Comparison of ENCODE assay signal across 10 cellular contexts in the genomic region with DNA sequence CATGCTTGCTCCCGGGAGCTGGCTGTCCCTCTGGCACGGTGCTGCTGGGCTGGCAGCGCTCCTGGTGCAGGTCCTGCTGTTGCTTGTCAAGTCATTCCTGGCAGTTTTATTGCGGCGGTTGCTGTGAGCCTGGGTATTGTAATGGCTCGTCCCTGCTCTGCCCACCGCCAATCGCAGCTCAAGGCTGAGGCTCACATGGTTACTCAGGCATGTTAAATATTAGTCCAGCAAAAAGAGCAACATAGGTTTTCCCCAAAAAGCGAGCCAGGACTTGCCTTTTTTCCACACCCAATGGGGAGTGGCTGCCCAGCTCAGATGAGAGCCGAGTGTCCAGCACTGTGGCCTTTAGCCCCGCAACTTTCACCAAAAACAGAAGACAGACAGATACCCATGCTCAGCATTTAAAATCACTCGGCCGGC.
A peak's percentile ranks its signal among the peaks of the same experiment; 100 is the strongest.
DNase-seq lines count a peak whose midpoint lies in the region; ATAC-seq and TF ChIP-seq lines count a peak whose summit lies in the region.
"Had no signal": no experiment of that assay in that cellular context is flagged by ENCODE, and none has a peak within 500 bp of the region (broad histone marks: within the 10 kb centered on the region; RNA-seq: fewer than 3 reads in every experiment).

No MANE protein-coding gene starts in this region.

- DNase-seq in DMS 273 treated with DMSO at 0.1 percent for 48 hours (lab: John Stamatoyannopoulos, UW) (peak; percentile 74), SW480 (ENCODE audit: low spot score) (peak; percentile 54), Right ventricle myocardium inferior (ENCODE audit: missing footprints) (peak; percentile 87), pons (ENCODE audit: low spot score) (peak; percentile 45), DMS114 treated with DMSO at 0.1 percent for 48 hours (lab: John Stamatoyannopoulos, UW; ENCODE audit: unreplicated experiment) (no peak)
- no peak for DNase-seq in activated CD8-positive, alpha-beta memory T cell treated with anti-CD3 and anti-CD28 coated beads, Interleukin-2, amount 10 ng/mL, durations not matched to agents 7 days and 5 days
- no peak for DNase-seq in CD8-positive, alpha-beta T cell
- DNase-seq: activated CD4-positive, alpha-beta T cell treated with anti-CD3 and anti-CD28 coated beads, Interleukin-2, amount 10 ng/mL, durations not matched to agents 7 days and 5 days had no signal

- no peak overlapping the region for H3K27ac Mint-ChIP-seq in activated CD8-positive, alpha-beta memory T cell treated with anti-CD3 and anti-CD28 coated beads, Interleukin-2, amount 10 ng/mL, durations not matched to agents 7 days and 5 days
- H3K27ac Mint-ChIP-seq in CD8-positive, alpha-beta T cell: no peak overlapping the region
- H3K27ac Mint-ChIP-seq: activated CD4-positive, alpha-beta T cell treated with anti-CD3 and anti-CD28 coated beads, Interleukin-2, amount 10 ng/mL, durations not matched to agents 7 days and 5 days had no signal

- no peaks in the 10 kb centered on the region for H3K27me3 Mint-ChIP-seq in activated CD8-positive, alpha-beta memory T cell treated with anti-CD3 and anti-CD28 coated beads, Interleukin-2, amount 10 ng/mL, durations not matched to agents 7 days and 5 days
- H3K27me3 Mint-ChIP-seq in CD8-positive, alpha-beta T cell (ENCODE audit: low read depth): no peaks in the 10 kb centered on the region
- H3K27me3 Mint-ChIP-seq: activated CD4-positive, alpha-beta T cell treated with anti-CD3 and anti-CD28 coated beads, Interleukin-2, amount 10 ng/mL, durations not matched to agents 7 days and 5 days had no signal

- intact Hi-C loops in Right ventricle myocardium inferior (cut with DNase I): no loop called here
- intact Hi-C loops in CD8-positive, alpha-beta T cell (cut with DNase I, micrococcal nuclease): no loop called here

- H3K4me1 ChIP-seq in CD8-positive, alpha-beta T cell (ENCODE audit: insufficient read depth, low read length): no peaks in the 10 kb centered on the region

- H3K36me3 Mint-ChIP-seq in activated CD8-positive, alpha-beta memory T cell treated with anti-CD3 and anti-CD28 coated beads, Interleukin-2, amount 10 ng/mL, durations not matched to agents 7 days and 5 days: no peaks in the 10 kb centered on the region
- H3K36me3 Mint-ChIP-seq in CD8-positive, alpha-beta T cell: no peaks in the 10 kb centered on the region

- POLR2A ChIA-PET in CD8-positive, alpha-beta T cell (lab: Charles Lee): no interaction called here

- H3K4me3 Mint-ChIP-seq in activated CD8-positive, alpha-beta memory T cell treated with anti-CD3 and anti-CD28 coated beads, Interleukin-2, amount 10 ng/mL, durations not matched to agents 7 days and 5 days: no peak overlapping the region
- H3K4me3 Mint-ChIP-seq in CD8-positive, alpha-beta T cell: no peak overlapping the region
- H3K4me3 Mint-ChIP-seq: activated CD4-positive, alpha-beta T cell treated with anti-CD3 and anti-CD28 coated beads, Interleukin-2, amount 10 ng/mL, durations not matched to agents 7 days and 5 days had no signal

- H3K4me1 Mint-ChIP-seq in activated CD8-positive, alpha-beta memory T cell treated with anti-CD3 and anti-CD28 coated beads, Interleukin-2, amount 10 ng/mL, durations not matched to agents 7 days and 5 days: no peaks in the 10 kb centered on the region
- H3K4me1 Mint-ChIP-seq in CD8-positive, alpha-beta T cell (ENCODE audit: low read depth): peaks cover 2% of the 10 kb centered on the region

- H3K9me3 Mint-ChIP-seq in activated CD8-positive, alpha-beta memory T cell treated with anti-CD3 and anti-CD28 coated beads, Interleukin-2, amount 10 ng/mL, durations not matched to agents 7 days and 5 days (ENCODE audit: low read depth): no peaks in the 10 kb centered on the region
- H3K9me3 Mint-ChIP-seq in CD8-positive, alpha-beta T cell: no peaks in the 10 kb centered on the region
- H3K9me3 Mint-ChIP-seq: activated CD4-positive, alpha-beta T cell treated with anti-CD3 and anti-CD28 coated beads, Interleukin-2, amount 10 ng/mL, durations not matched to agents 7 days and 5 days had no signal

- CTCF ChIA-PET in activated CD8-positive, alpha-beta memory T cell treated with anti-CD3 and anti-CD28 coated beads, Interleukin-2, amount 10 ng/mL, durations not matched to agents 7 days and 5 days (lab: Charles Lee): no interaction called here
- CTCF ChIA-PET in CD8-positive, alpha-beta T cell (lab: Charles Lee): interaction anchor here (0.7 kb wide), 1 partner anchor 11 kb away, joined by 3 read pairs; no protein-coding TSS in a partner anchor

- no peaks in the 10 kb centered on the region for H3K27me3 ChIP-seq in CD8-positive, alpha-beta T cell (ENCODE audit: insufficient read depth, low read length)

- no peaks in the 10 kb centered on the region for H3K36me3 ChIP-seq in CD8-positive, alpha-beta T cell (ENCODE audit: insufficient read depth, low read length)

- no peak for TF ChIP-seq CTCF in CD8-positive, alpha-beta T cell (IDR thresholded peaks at IDR 0.05)

- no peak overlapping the region for H3K4me3 ChIP-seq in CD8-positive, alpha-beta T cell (ENCODE audit: low read depth, low read length)

- ATAC-seq in Right ventricle myocardium inferior (peak; percentile 89), HG03354 (IDR thresholded peaks at IDR 0.05; ENCODE audit: poor library complexity, severe bottlenecking, unreplicated experiment) (no peak)
- no peak for ATAC-seq in activated CD8-positive, alpha-beta memory T cell treated with anti-CD3 and anti-CD28 coated beads, Interleukin-2, amount 10 ng/mL, durations not matched to agents 7 days and 5 days
- no peak for ATAC-seq in CD8-positive, alpha-beta T cell

- no peaks in the 10 kb centered on the region for H3K9me3 ChIP-seq in CD8-positive, alpha-beta T cell (ENCODE audit: low read length)

- H3K27ac ChIP-seq in CD8-positive, alpha-beta T cell (ENCODE audit: low read depth, low read length): no peak overlapping the region
- H3K27ac ChIP-seq: KMS-11 had no signal

Comparison
In these comparisons a context has a peak if more than half of its experiments do, and no peak if none do; other contexts are left out.
1. DNase-seq: peak in DMS 273 treated with DMSO at 0.1 percent for 48 hours (single experiment), SW480 (single experiment), Right ventricle myocardium inferior (single experiment) and pons (single experiment); none in activated CD8-positive, alpha-beta memory T cell treated with anti-CD3 and anti-CD28 coated beads, Interleukin-2, amount 10 ng/mL, durations not matched to agents 7 days and 5 days (single experiment), DMS114 treated with DMSO at 0.1 percent for 48 hours (single experiment) and CD8-positive, alpha-beta T cell (0 of 7).